2 cellular contexts compared by ENCODE assay signal in genomic region chr19:33039815-33040214, GRCh38.
A peak's percentile ranks its signal among the peaks of the same experiment; 100 is the strongest.
TF ChIP-seq lines count a peak whose summit lies in the region.

No MANE protein-coding gene starts in this region.

TF ChIP-seq in HCT116, 20 proteins besides CTCF, POLR2A, EP300 and RAD21:
- no peak for TF ChIP-seq SRF (IDR thresholded peaks at IDR 0.05; ENCODE audit: low read depth)
- TF ChIP-seq, protein P1, sequence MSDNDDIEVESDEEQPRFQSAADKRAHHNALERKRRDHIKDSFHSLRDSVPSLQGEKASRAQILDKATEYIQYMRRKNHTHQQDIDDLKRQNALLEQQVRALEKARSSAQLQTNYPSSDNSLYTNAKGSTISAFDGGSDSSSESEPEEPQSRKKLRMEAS (IDR thresholded peaks at IDR 0.05), result no peak
- no peak for TF ChIP-seq EZH2phosphoT487 (IDR thresholded peaks at IDR 0.05; ENCODE audit: borderline replicate concordance)
- TF ChIP-seq JUND (IDR thresholded peaks at IDR 0.05), result no peak
- no peak for TF ChIP-seq CEBPB (IDR thresholded peaks at IDR 0.05; ENCODE audit: low read depth)
- no peak for TF ChIP-seq ZFX (IDR thresholded peaks at IDR 0.05)
- TF ChIP-seq EGR1 (IDR thresholded peaks at IDR 0.05; ENCODE audit: low read depth), result no peak
- no peak for TF ChIP-seq YY1 (IDR thresholded peaks at IDR 0.05; ENCODE audit: extremely low read depth, insufficient replicate concordance, low read depth, low read length)
- no peak for TF ChIP-seq POLR2AphosphoS5 (IDR thresholded peaks at IDR 0.05; ENCODE audit: low read depth, low read length)
- no peak for TF ChIP-seq FOSL1 (IDR thresholded peaks at IDR 0.05; ENCODE audit: low read depth)
- no peak for TF ChIP-seq REST (IDR thresholded peaks at IDR 0.05; ENCODE audit: low read depth)
- TF ChIP-seq ELF1 (IDR thresholded peaks at IDR 0.05; ENCODE audit: borderline replicate concordance, low read depth), result no peak
- TF ChIP-seq ZNF274 (IDR thresholded peaks at IDR 0.05; ENCODE audit: low read depth, low read length), result no peak
- TF ChIP-seq EZH2 (IDR thresholded peaks at IDR 0.05), result no peak
- no peak for TF ChIP-seq CBX3 (IDR thresholded peaks at IDR 0.05; ENCODE audit: low read depth)
- TF ChIP-seq TCF7L2 (IDR thresholded peaks at IDR 0.05; ENCODE audit: borderline replicate concordance, extremely low read depth, insufficient read depth, insufficient read length), result no peak
- TF ChIP-seq SP1 (IDR thresholded peaks at IDR 0.05; ENCODE audit: low read depth), result no peak

TF ChIP-seq in HepG2, 621 proteins besides CTCF, POLR2A, EP300 and RAD21:
- 0 out of 2 replicates have a peak, but pooled peaks have one; percentile 31 for TF ChIP-seq FOXC1 (CRISPR knock-in tag; IDR thresholded peaks at IDR 0.05; ENCODE audit: borderline replicate concordance)
- no peak for TF ChIP-seq ZNF275 (CRISPR knock-in tag; IDR thresholded peaks at IDR 0.05; ENCODE audit: borderline replicate concordance)
- TF ChIP-seq ZNF414 (CRISPR knock-in tag; IDR thresholded peaks at IDR 0.05), result peak; percentile 59; the same call in 1 of the 2 replicates
- TF ChIP-seq ZFP36 (IDR thresholded peaks at IDR 0.05; ENCODE audit: borderline replicate concordance, low read depth, low read length, partially characterized antibody), result peak; percentile 82
- TF ChIP-seq RBM22 (optimal IDR thresholded peaks at IDR 0.05; ENCODE audit: low read length), result peak; percentile 57
- 0 out of 2 replicates have a peak, but pooled peaks have one; percentile 24 for TF ChIP-seq RCOR2 (CRISPR knock-in tag; IDR thresholded peaks at IDR 0.05)
- TF ChIP-seq E2F1 (CRISPR knock-in tag; IDR thresholded peaks at IDR 0.05), result no peak
- TF ChIP-seq PAX8 (CRISPR knock-in tag; IDR thresholded peaks at IDR 0.05; ENCODE audit: borderline replicate concordance), result no peak
- no peak for TF ChIP-seq POGZ (CRISPR knock-in tag; IDR thresholded peaks at IDR 0.05)
- 0 out of 2 replicates have a peak, but pooled peaks have one; percentile 4 for TF ChIP-seq NFIC (IDR thresholded peaks at IDR 0.05; ENCODE audit: low read length)
- 0 out of 2 replicates have a peak, but pooled peaks have one; percentile 50 for TF ChIP-seq KDM1A (CRISPR knock-in tag; IDR thresholded peaks at IDR 0.05)
- TF ChIP-seq ZNF180 (CRISPR knock-in tag; IDR thresholded peaks at IDR 0.05; ENCODE audit: borderline replicate concordance, low read depth), result peak; percentile 100; the same call in 1 of the 2 replicates
- TF ChIP-seq NCOA1 (CRISPR knock-in tag; IDR thresholded peaks at IDR 0.05), result no peak
- TF ChIP-seq ZMYM3 (CRISPR knock-in tag; IDR thresholded peaks at IDR 0.05), result peak; percentile 90
